In the genomic region with DNA sequence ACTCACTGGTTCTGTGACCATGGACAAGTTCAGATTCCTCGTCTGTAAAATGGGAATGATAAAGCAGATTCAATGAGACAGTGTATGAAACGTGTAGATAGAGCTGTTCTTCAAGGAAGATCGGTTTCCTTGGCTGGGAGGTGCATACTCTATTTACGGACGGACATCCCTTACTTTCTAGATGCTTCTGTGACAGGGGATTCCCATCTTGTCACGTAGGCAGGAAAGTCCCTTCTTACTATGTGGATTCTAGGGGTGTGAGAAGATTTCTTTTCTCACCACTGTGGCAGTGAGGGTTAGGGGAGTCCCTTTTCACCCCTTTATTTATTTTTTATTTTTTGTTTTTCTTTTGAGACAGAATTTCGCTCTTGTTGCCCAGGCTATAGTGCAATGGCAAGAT, we compare ENCODE assay signal across 12 cellular contexts.
A peak's percentile ranks its signal among the peaks of the same experiment; 100 is the strongest.
DNase-seq lines count a peak whose midpoint lies in the region; ATAC-seq and TF ChIP-seq lines count a peak whose summit lies in the region.
"Had no signal": no experiment of that assay in that cellular context is flagged by ENCODE, and none has a peak within 500 bp of the region (broad histone marks: within the 10 kb centered on the region; RNA-seq: fewer than 3 reads in every experiment).

No MANE protein-coding gene starts in this region.

- H3K36me3 ChIP-seq in GM06990 (ENCODE audit: control insufficient read depth, insufficient read depth, low read length) (no peaks in the 10 kb centered on the region), OCI-LY1 (ENCODE audit: insufficient read depth, low read length) (no peaks in the 10 kb centered on the region), tibial artery (no peaks in the 10 kb centered on the region)
- H3K36me3 ChIP-seq: Peyer's patch had no signal

- H3F3A ChIP-seq in OCI-LY1 (ENCODE audit: insufficient read depth, low read length), result no peaks in the 10 kb centered on the region

- H3K9me2 ChIP-seq in OCI-LY1 (ENCODE audit: low read depth, low read length), result no peaks in the 10 kb centered on the region

- TF ChIP-seq CTCF in GM06990 (IDR thresholded peaks at IDR 0.05; ENCODE audit: insufficient read depth, low read length, poor library complexity, severe bottlenecking) (no peak), OCI-LY1 (IDR thresholded peaks at IDR 0.05; ENCODE audit: low read length) (no peak), tibial artery (IDR thresholded peaks at IDR 0.05) (no peak)

- intact Hi-C loops in tibial artery (cut with DNase I; ENCODE audit: low total_unique reads), result no loop called here

- H3K27me3 ChIP-seq in GM06990 (replicated peaks; ENCODE audit: control insufficient read depth, insufficient read depth, low read length) (no peaks in the 10 kb centered on the region), OCI-LY1 (ENCODE audit: insufficient read depth, low read length) (no peaks in the 10 kb centered on the region), tibial artery (no peaks in the 10 kb centered on the region)
- H3K27me3 ChIP-seq: Peyer's patch had no signal

- no peaks in the 10 kb centered on the region for H3K79me2 ChIP-seq in OCI-LY1 (ENCODE audit: insufficient read depth, low read length)

- H3K9me3 ChIP-seq in OCI-LY1 (ENCODE audit: low read length) (peaks cover 5% of the 10 kb centered on the region; the same call in 1 of the 2 replicates), tibial artery (peaks cover 0 to 7% (median 4%) of the 10 kb centered on the region in 3 donors)

- H3K4me1 ChIP-seq in OCI-LY1 (ENCODE audit: insufficient read depth, low read length, severe bottlenecking) (peaks cover 35% of the 10 kb centered on the region), tibial artery (peaks cover 0 to 11% (median 0%) of the 10 kb centered on the region in 4 donors)
- H3K4me1 ChIP-seq: Peyer's patch had no signal

- no peak overlapping the region; the same call in 1 of the 2 replicates for H3K9ac ChIP-seq in OCI-LY1 (ENCODE audit: low read length)

- no peak overlapping the region for H3K4me3 ChIP-seq in GM06990 (replicated peaks; ENCODE audit: low read depth, low read length)
- H3K4me3 ChIP-seq in OCI-LY1 (ENCODE audit: low read depth, low read length, poor library complexity, severe bottlenecking), result no peak overlapping the region
- no peak overlapping the region for H3K4me3 ChIP-seq in tibial artery
- H3K4me3 ChIP-seq: Peyer's patch had no signal

- H4K20me1 ChIP-seq in OCI-LY1 (ENCODE audit: insufficient read depth, low read length), result no peaks in the 10 kb centered on the region

- ATAC-seq in GM19324 (IDR thresholded peaks at IDR 0.05; ENCODE audit: low FRiP score, unreplicated experiment) (peak; percentile 40), HG02798 (IDR thresholded peaks at IDR 0.05; ENCODE audit: poor library complexity, unreplicated experiment) (peak; percentile 77), HG02884 (IDR thresholded peaks at IDR 0.05; ENCODE audit: unreplicated experiment) (no peak)

- no peak overlapping the region; the same call in 1 of the 2 replicates for H3K4me2 ChIP-seq in OCI-LY1 (ENCODE audit: low read length)

- H2AFZ ChIP-seq in OCI-LY1 (ENCODE audit: low read length), result peak overlapping the region; percentile 31; the same call in 1 of the 2 replicates

- DNase-seq in GM06990 (ENCODE audit: extremely low read depth, insufficient read length) (peak; percentile 48), tibial artery (no peak), NCI-H187 treated with DMSO at 0.1 percent for 48 hours (lab: John Stamatoyannopoulos, UW) (no peak), HK-2 (ENCODE audit: unreplicated experiment) (no peak)
- DNase-seq: activated T-cell treated with anti-CD3 and anti-CD28 coated beads, Interleukin-2, amount 50 U/mL, for 1 hour; NCI-H2107; Peyer's patch; T1000 had no signal

- H3K27ac ChIP-seq in OCI-LY1 (ENCODE audit: low read depth, low read length, poor library complexity, severe bottlenecking) (no peak overlapping the region), tibial artery (no peak overlapping the region)
- H3K27ac ChIP-seq: Peyer's patch had no signal
